Comparison of ENCODE assay signal across 13 cellular contexts in the genomic region with DNA sequence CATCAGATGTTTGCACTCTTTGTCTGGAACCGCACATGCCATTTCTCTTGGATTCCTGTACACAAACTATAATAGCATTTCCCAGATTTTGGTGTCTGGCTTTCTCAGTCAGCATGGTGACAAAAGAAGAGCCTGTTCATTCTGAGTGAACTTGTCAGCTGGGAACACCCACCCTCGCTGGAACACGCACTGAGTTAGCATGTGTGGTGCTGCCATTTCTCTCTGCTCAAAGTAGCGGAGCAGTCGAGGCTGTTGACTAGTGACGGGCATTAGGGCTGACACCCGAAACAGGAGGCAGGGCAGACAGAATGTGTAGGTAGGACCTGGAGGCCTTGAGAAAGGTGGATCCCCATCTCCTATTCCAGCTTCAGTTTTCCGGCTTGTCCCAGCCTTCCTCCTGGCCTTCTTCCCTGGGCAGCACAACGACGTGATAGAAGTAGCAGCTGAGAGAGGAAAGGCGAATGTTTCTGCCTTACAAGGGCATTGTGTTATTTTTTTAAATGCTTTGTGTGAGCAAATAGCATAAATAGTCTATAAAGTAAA.
DNase-seq lines count a peak whose midpoint lies in the region; TF ChIP-seq lines count a peak whose summit lies in the region.
"Had no signal": no experiment of that assay in that cellular context is flagged by ENCODE, and none has a peak within 500 bp of the region (broad histone marks: within the 10 kb centered on the region; RNA-seq: fewer than 3 reads in every experiment).

No MANE protein-coding gene starts in this region.

- no peak overlapping the region; a peak in 1 of 5 replicates for H3K4me3 Mint-ChIP-seq in H9
- H3K4me3 Mint-ChIP-seq in activated naive CD4-positive, alpha-beta T cell treated with anti-CD3 and anti-CD28 coated beads for 36 hours = no peak overlapping the region
- H3K4me3 Mint-ChIP-seq: activated CD4-positive, alpha-beta memory T cell treated with anti-CD3 and anti-CD28 coated beads, Interleukin-2, amount 10 ng/mL, durations not matched to agents 7 days and 5 days; B cell had no signal

- peaks cover 19 to 23% of the 10 kb centered on the region in 2 experiments for H3K4me1 Mint-ChIP-seq in H9
- H3K4me1 Mint-ChIP-seq in activated naive CD4-positive, alpha-beta T cell treated with anti-CD3 and anti-CD28 coated beads for 36 hours (ENCODE audit: low read depth) = peaks cover 42% of the 10 kb centered on the region

- H3K4me3 ChIP-seq in breast epithelium = no peak overlapping the region
- H3K4me3 ChIP-seq in mesendoderm (ENCODE audit: low read length) = no peak overlapping the region
- peak overlapping the region in 1 of 2 donors; percentile 33 for H3K4me3 ChIP-seq in stomach smooth muscle (ENCODE audit: low read length in 2 of 2)
- no peak overlapping the region for H3K4me3 ChIP-seq in MG63

- H3K27ac Mint-ChIP-seq in H9 = peak overlapping the region in 2 of 3 experiments; percentile 11 to 54; a peak in 3 of 7 replicates
- no peak overlapping the region for H3K27ac Mint-ChIP-seq in activated naive CD4-positive, alpha-beta T cell treated with anti-CD3 and anti-CD28 coated beads for 36 hours
- H3K27ac Mint-ChIP-seq: activated CD4-positive, alpha-beta memory T cell treated with anti-CD3 and anti-CD28 coated beads, Interleukin-2, amount 10 ng/mL, durations not matched to agents 7 days and 5 days; B cell had no signal

- H3K14ac ChIP-seq in H9 (ENCODE audit: insufficient read depth, low read length) = peak overlapping the region; percentile 62; the same call in 1 of the 2 replicates

- TF ChIP-seq POLR2A in breast epithelium (IDR thresholded peaks at IDR 0.05) = no peak

- H2AK5ac ChIP-seq in H9 (ENCODE audit: insufficient read length, low read length) (no peak overlapping the region), mesendoderm (ENCODE audit: low read length) (no peak overlapping the region)

- H3K27ac ChIP-seq in H9 (ENCODE audit: insufficient read length, low read depth, low read length) (no peak overlapping the region), breast epithelium (peak overlapping the region; percentile 70 to 77), mesendoderm (ENCODE audit: low read depth, low read length) (no peak overlapping the region), stomach smooth muscle (ENCODE audit: low read length) (peak overlapping the region; percentile 58)

- H3K23ac ChIP-seq in H9 (ENCODE audit: insufficient read length, low read depth, low read length) (no peak overlapping the region), mesendoderm (ENCODE audit: low read length) (no peak overlapping the region)

- H2BK5ac ChIP-seq in H9 (ENCODE audit: insufficient read length, low read length) (no peak overlapping the region), mesendoderm (ENCODE audit: low read length) (no peak overlapping the region)

- no peak overlapping the region for H2BK12ac ChIP-seq in H9 (ENCODE audit: insufficient read length, low read depth, low read length)

- WGBS in H9 (ENCODE audit: extremely low coverage, insufficient read length, low lambda C conversion rate) = no CpG with 5 or more reads among the region's 11 CpGs
- no CpG with 5 or more reads among the region's 11 CpGs for WGBS in mesendoderm (ENCODE audit: extremely low coverage, insufficient coverage, low lambda C conversion rate)

- no peak overlapping the region for H2BK120ac ChIP-seq in H9 (ENCODE audit: low read depth, low read length, poor library complexity, severe bottlenecking)
- H2BK120ac ChIP-seq in mesendoderm (ENCODE audit: low read depth, low read length) = no peak overlapping the region

- no peak overlapping the region for H3K56ac ChIP-seq in H9 (ENCODE audit: insufficient read length, low read depth, low read length)
- no peak overlapping the region for H3K56ac ChIP-seq in mesendoderm (ENCODE audit: low read length)

- peaks cover 12% of the 10 kb centered on the region; the same call in 1 of the 2 replicates for H3K4me1 ChIP-seq in H9 (ENCODE audit: insufficient read depth, low read length)
- H3K4me1 ChIP-seq in breast epithelium = peaks cover 0 to 17% of the 10 kb centered on the region in 2 donors
- H3K4me1 ChIP-seq in mesendoderm (ENCODE audit: control insufficient read depth, low read depth, low read length) = peaks cover 8% of the 10 kb centered on the region
- H3K4me1 ChIP-seq in stomach smooth muscle (ENCODE audit: control insufficient read depth, insufficient read depth, low read length) = peaks cover 25% of the 10 kb centered on the region

- peaks cover 4% of the 10 kb centered on the region for H3K23me2 ChIP-seq in H9 (ENCODE audit: insufficient read length, low read depth, low read length, poor library complexity, severe bottlenecking)

- no peak overlapping the region for H4K91ac ChIP-seq in H9 (ENCODE audit: insufficient read length, low read depth, low read length)

- intact Hi-C loops in breast epithelium (cut with DNase I; ENCODE audit: low total_unique reads) = no loop called here
- intact Hi-C loops in activated naive CD4-positive, alpha-beta T cell treated with anti-CD3 and anti-CD28 coated beads for 36 hours (cut with micrococcal nuclease) = no loop called here

- no peak for TF ChIP-seq CTCF in H9 (conservative IDR thresholded peaks at IDR 0.05)
- TF ChIP-seq CTCF in breast epithelium (IDR thresholded peaks at IDR 0.05) = no peak

- no peak for DNase-seq in H9
- no peak for DNase-seq in breast epithelium (ENCODE audit: low spot score in 2 of 2)
- DNase-seq in mesendoderm = peak; percentile 19
- no peak for DNase-seq in activated naive CD4-positive, alpha-beta T cell treated with anti-CD3 and anti-CD28 coated beads for 36 hours
- no peak for DNase-seq in MG63
- no peak for DNase-seq in activated effector memory CD4-positive, alpha-beta T cell treated with anti-CD3 and anti-CD28 coated beads, Interleukin-2, amount 50 U/mL, for 16 hours
- no peak for DNase-seq in DMS153 (lab: John Stamatoyannopoulos, UW)
- DNase-seq: activated CD4-positive, alpha-beta memory T cell treated with anti-CD3 and anti-CD28 coated beads, Interleukin-2, amount 10 ng/mL, durations not matched to agents 7 days and 5 days; activated gamma-delta T cell; NCI-H1048; NCI-H446 had no signal

- H3K79me1 ChIP-seq in H9 (ENCODE audit: insufficient read depth, low read depth, low read length, poor library complexity, severe bottlenecking) (peaks cover 6% of the 10 kb centered on the region), mesendoderm (ENCODE audit: low read length) (peaks cover 10% of the 10 kb centered on the region)

- H3K9ac ChIP-seq in H9 (ENCODE audit: extremely low read depth, insufficient read length, low read length) = no peak overlapping the region
- H3K9ac ChIP-seq in mesendoderm (ENCODE audit: low read length) = no peak overlapping the region
- peak overlapping the region in 1 of 2 donors; percentile 29 for H3K9ac ChIP-seq in stomach smooth muscle (ENCODE audit: low read length in 2 of 2)

- no peak overlapping the region for H3K18ac ChIP-seq in H9 (ENCODE audit: insufficient read length, low read depth, low read length)
- no peak overlapping the region for H3K18ac ChIP-seq in mesendoderm (ENCODE audit: low read length)

- no peak overlapping the region for H2BK15ac ChIP-seq in H9 (ENCODE audit: low read depth, low read length)
- no peak overlapping the region for H2BK15ac ChIP-seq in mesendoderm (replicated peaks; ENCODE audit: low read depth)

- H3K4ac ChIP-seq in H9 (ENCODE audit: low read depth, low read length) = no peak overlapping the region
- H3K4ac ChIP-seq in mesendoderm (ENCODE audit: low read depth, low read length) = no peak overlapping the region

- no peaks in the 10 kb centered on the region for H3K9me3 ChIP-seq in H9 (ENCODE audit: control insufficient read depth, low read depth, low read length)
- H3K9me3 ChIP-seq in breast epithelium = no peaks in the 10 kb centered on the region
- no peaks in the 10 kb centered on the region for H3K9me3 ChIP-seq in stomach smooth muscle (ENCODE audit: control insufficient read depth in 2 of 2, low read length in 2 of 2)
- H3K9me3 ChIP-seq in MG63 = no peaks in the 10 kb centered on the region

- no peak overlapping the region for H3K4me2 ChIP-seq in H9 (ENCODE audit: insufficient read depth, insufficient read length, low read length)
- no peak overlapping the region for H3K4me2 ChIP-seq in mesendoderm (ENCODE audit: low read length)

- no peak overlapping the region for H2AFZ ChIP-seq in H9 (ENCODE audit: low read length)

- H4K20me1 ChIP-seq in H9 (ENCODE audit: control insufficient read depth, insufficient read depth, insufficient read length) = no peaks in the 10 kb centered on the region

- H3K27me3 ChIP-seq in H9 (ENCODE audit: insufficient read depth, low read length) = no peaks in the 10 kb centered on the region
- H3K27me3 ChIP-seq in breast epithelium = no peaks in the 10 kb centered on the region
- no peaks in the 10 kb centered on the region for H3K27me3 ChIP-seq in mesendoderm (ENCODE audit: insufficient read depth, low read length, poor library complexity)
- no peaks in the 10 kb centered on the region for H3K27me3 ChIP-seq in stomach smooth muscle (ENCODE audit: control insufficient read depth in 1 of 2, insufficient read depth in 2 of 2, low read length in 2 of 2)
- no peaks in the 10 kb centered on the region for H3K27me3 ChIP-seq in MG63

- H2BK20ac ChIP-seq in H9 (ENCODE audit: low read depth, low read length, poor library complexity, severe bottlenecking) = no peak overlapping the region

- H3K36me3 ChIP-seq in breast epithelium = no peaks in the 10 kb centered on the region
- H3K36me3 ChIP-seq in mesendoderm (ENCODE audit: control insufficient read depth, insufficient read depth, low read length) = no peaks in the 10 kb centered on the region
- H3K36me3 ChIP-seq in stomach smooth muscle (ENCODE audit: control insufficient read depth in 2 of 2, insufficient read depth in 2 of 2, low read length in 2 of 2) = no peaks in the 10 kb centered on the region
- peaks cover 4% of the 10 kb centered on the region; the same call in 1 of the 2 replicates for H3K36me3 ChIP-seq in MG63

- no peak overlapping the region for H3T11ph ChIP-seq in H9 (ENCODE audit: low read length)

- H4K8ac ChIP-seq in H9 (replicated peaks; ENCODE audit: insufficient read length, low read depth, low read length) (no peak overlapping the region), mesendoderm (ENCODE audit: low read depth, low read length) (no peak overlapping the region)

- peaks cover 0 to 2% (median 0%) of the 10 kb centered on the region in 3 experiments; a peak in 2 of 7 replicates for H3K36me3 Mint-ChIP-seq in H9 (ENCODE audit: insufficient read depth in 1 of 3, low read depth in 3 of 3)
- H3K36me3 Mint-ChIP-seq in activated naive CD4-positive, alpha-beta T cell treated with anti-CD3 and anti-CD28 coated beads for 36 hours (ENCODE audit: low read depth) = no peaks in the 10 kb centered on the region

- H3K79me2 ChIP-seq in H9 (ENCODE audit: insufficient read depth, low read length) = peaks cover 2% of the 10 kb centered on the region; the same call in 1 of the 2 replicates
- H3K79me2 ChIP-seq in mesendoderm (ENCODE audit: control insufficient read depth, insufficient read depth, low read length) = peaks cover 6% of the 10 kb centered on the region

- CTCF ChIA-PET in activated naive CD4-positive, alpha-beta T cell treated with anti-CD3 and anti-CD28 coated beads for 36 hours (lab: Charles Lee) = interaction anchor here (1.2 to 2.7 kb wide), 4 partner anchors 11 to 135 kb away, joined by 3 to 9 read pairs (median 7); no protein-coding TSS in a partner anchor

- no peaks in the 10 kb centered on the region for H3K27me3 Mint-ChIP-seq in H9 (ENCODE audit: low read depth)
- no peaks in the 10 kb centered on the region for H3K27me3 Mint-ChIP-seq in activated naive CD4-positive, alpha-beta T cell treated with anti-CD3 and anti-CD28 coated beads for 36 hours (ENCODE audit: low read depth)
- H3K27me3 Mint-ChIP-seq: B cell had no signal

- H4K5ac ChIP-seq in H9 (ENCODE audit: insufficient read length, low read depth, low read length) = no peak overlapping the region
- no peak overlapping the region for H4K5ac ChIP-seq in mesendoderm (ENCODE audit: low read length)

- H3K9me3 Mint-ChIP-seq in H9 = no peaks in the 10 kb centered on the region
- no peaks in the 10 kb centered on the region for H3K9me3 Mint-ChIP-seq in activated naive CD4-positive, alpha-beta T cell treated with anti-CD3 and anti-CD28 coated beads for 36 hours
- H3K9me3 Mint-ChIP-seq: activated CD4-positive, alpha-beta memory T cell treated with anti-CD3 and anti-CD28 coated beads, Interleukin-2, amount 10 ng/mL, durations not matched to agents 7 days and 5 days had no signal

Comparison
In these comparisons a context has a peak if more than half of its experiments do, and no peak if none do; other contexts are left out.
1. H3K27ac ChIP-seq: peak in breast epithelium (2 of 2) and stomach smooth muscle (single experiment); none in H9 (single experiment) and mesendoderm (single experiment).